In the genomic region with DNA sequence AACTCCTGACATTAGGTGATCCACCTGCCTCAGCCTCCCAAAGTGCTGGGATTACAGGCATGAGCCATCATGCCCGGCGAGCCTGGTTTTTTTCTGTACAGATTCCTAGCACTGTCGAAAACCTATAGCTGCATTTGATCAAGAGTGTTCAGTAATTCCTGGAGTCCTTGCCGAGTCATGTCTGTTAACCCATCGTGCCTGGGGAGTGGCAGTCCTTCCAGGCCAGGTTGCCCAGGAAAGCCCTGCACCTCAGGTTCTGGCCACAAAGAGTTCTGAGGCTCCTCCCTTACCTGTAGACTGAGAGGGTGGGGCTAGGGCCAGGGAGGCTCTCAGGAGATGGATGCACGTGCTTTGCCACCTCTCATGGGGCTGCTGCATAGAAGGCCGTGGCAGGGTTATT, we compare ENCODE assay signal across 22 cellular contexts. TPM values are rescaled to one million over a fixed set of nuclear protein-coding genes. Genes with fewer than 3 reads are reported as not detected.
DNase-seq lines count a peak whose midpoint lies in the region; ATAC-seq and TF ChIP-seq lines count a peak whose summit lies in the region.
"Had no signal": no experiment of that assay in that cellular context is flagged by ENCODE, and none has a peak within 500 bp of the region (broad histone marks: within the 10 kb centered on the region; RNA-seq: fewer than 3 reads in every experiment).

No MANE protein-coding gene starts in this region.

- H3K9me3 ChIP-seq in endodermal cell (ENCODE audit: control insufficient read depth, low read length) (no peaks in the 10 kb centered on the region), stomach (no peaks in the 10 kb centered on the region)
- H3K9me3 ChIP-seq: BLaER1 treated with 17β-estradiol and CSF1 and Interleukin-3, amounts not matched to agents 10 nM and 100 nM; Peyer's patch; tibial nerve had no signal

- CTCF ChIA-PET in RWPE1 (lab: Yijun Ruan, JAX), result interaction anchor here (0.6 kb wide), 1 partner anchor 273 kb away, joined by 3 read pairs; no protein-coding TSS in a partner anchor

- H3K36me3 ChIP-seq in endodermal cell (ENCODE audit: control insufficient read depth, insufficient read depth, low read length) (peaks cover 58% of the 10 kb centered on the region), stomach (peaks cover 16 to 62% (median 53%) of the 10 kb centered on the region in 4 donors)

- peaks cover 67% of the 10 kb centered on the region for H3K36me3 Mint-ChIP-seq in endodermal cell (ENCODE audit: low read depth)

- no peak overlapping the region for H3K4me3 ChIP-seq in endodermal cell (ENCODE audit: low read length)
- no peak overlapping the region for H3K4me3 ChIP-seq in stomach
- H3K4me3 ChIP-seq: BLaER1 treated with 17β-estradiol and CSF1 and Interleukin-3, amounts not matched to agents 10 nM and 100 nM; GM12878; Peyer's patch; tibial nerve had no signal

- TF ChIP-seq POLR2A in stomach (IDR thresholded peaks at IDR 0.05), result no peak

- peak overlapping the region; percentile 66 for H3K27ac Mint-ChIP-seq in endodermal cell
- H3K27ac Mint-ChIP-seq: activated CD8-positive, alpha-beta T cell treated with anti-CD3 and anti-CD28 coated beads for 36 hours; activated naive CD4-positive, alpha-beta T cell treated with anti-CD3 and anti-CD28 coated beads, Interleukin-2, amount 50 U/mL, for 24 hours; activated T-helper 2 cell treated with anti-CD3 and anti-CD28 coated beads, Interferon-gamma antibody, Interleukin-2, Interleukin-4, amounts not matched to agents 10 μg/mL and 5 μg/mL and 100 μg/mL, durations not matched to agents 14 hours and 24 hours and 36 hours; memory B cell; T-helper 2 cell treated with Interferon-gamma antibody and Interleukin-4, amounts not matched to agents 5 μg/mL and 100 μg/mL, for 36 hours had no signal

- H3K9ac ChIP-seq in endodermal cell (ENCODE audit: extremely low read depth, low read length, poor library complexity, severe bottlenecking), result no peak overlapping the region
- H3K9ac ChIP-seq: BLaER1 treated with 17β-estradiol and CSF1 and Interleukin-3, amounts not matched to agents 10 nM and 100 nM had no signal

- DNase-seq in RWPE1 (ENCODE audit: low spot score) (no peak), endodermal cell (peak; percentile 57), stomach (peak; percentile 51), left lobe of liver (ENCODE audit: low spot score) (no peak)
- DNase-seq: activated CD8-positive, alpha-beta memory T cell treated with anti-CD3 and anti-CD28 coated beads, Interleukin-2, amount 50 U/mL, for 48 hours; activated CD8-positive, alpha-beta T cell treated with anti-CD3 and anti-CD28 coated beads for 36 hours; hippocampal formation; Kasumi-1; left cardiac atrium; NCI-H1436; NCI-H2107; nephron progenitor cell; Peyer's patch; stimulated activated CD4-positive, alpha-beta T cell treated with anti-CD3 and anti-CD28 coated beads, Interleukin-4, amount 100 ng/mL, for 1 hour had no signal

- H3K9me3 Mint-ChIP-seq in endodermal cell, result no peaks in the 10 kb centered on the region
- H3K9me3 Mint-ChIP-seq: activated CD8-positive, alpha-beta T cell treated with anti-CD3 and anti-CD28 coated beads for 36 hours; activated naive CD4-positive, alpha-beta T cell treated with anti-CD3 and anti-CD28 coated beads, Interleukin-2, amount 50 U/mL, for 24 hours; activated T-helper 2 cell treated with anti-CD3 and anti-CD28 coated beads, Interferon-gamma antibody, Interleukin-2, Interleukin-4, amounts not matched to agents 10 μg/mL and 5 μg/mL and 100 μg/mL, durations not matched to agents 14 hours and 24 hours and 36 hours; memory B cell; nephron progenitor cell; T-helper 2 cell treated with Interferon-gamma antibody and Interleukin-4, amounts not matched to agents 5 μg/mL and 100 μg/mL, for 36 hours had no signal

- POLR2A ChIA-PET in RWPE1 (lab: Yijun Ruan, JAX; ENCODE audit: low non-redundant PET), result no interaction called here

- no peak for TF ChIP-seq EP300 in stomach (IDR thresholded peaks at IDR 0.05)

- 89 to 97% methylated on average over 7 of the region's 7 CpGs for WGBS in endodermal cell (ENCODE audit: insufficient coverage in 1 of 2, insufficient read length in 1 of 2), 2 experiments
- WGBS in stomach, 5 donors, result 63 to 73% (median 71%) methylated on average over 4 to 7 of the region's 7 CpGs

- H3K27me3 ChIP-seq in endodermal cell (ENCODE audit: control insufficient read depth, insufficient read depth, low read length, poor library complexity, severe bottlenecking) (no peaks in the 10 kb centered on the region), stomach (no peaks in the 10 kb centered on the region)
- H3K27me3 ChIP-seq: BLaER1 treated with 17β-estradiol and CSF1 and Interleukin-3, amounts not matched to agents 10 nM and 100 nM; Peyer's patch; tibial nerve had no signal

- no peaks in the 10 kb centered on the region for H3K27me3 Mint-ChIP-seq in endodermal cell (ENCODE audit: insufficient read depth)
- H3K27me3 Mint-ChIP-seq: activated CD8-positive, alpha-beta T cell treated with anti-CD3 and anti-CD28 coated beads for 36 hours; activated naive CD4-positive, alpha-beta T cell treated with anti-CD3 and anti-CD28 coated beads, Interleukin-2, amount 50 U/mL, for 24 hours; memory B cell had no signal

- no peaks in the 10 kb centered on the region for H3K4me1 Mint-ChIP-seq in endodermal cell
- H3K4me1 Mint-ChIP-seq: nephron progenitor cell had no signal

- no peak overlapping the region for H3K4me3 Mint-ChIP-seq in endodermal cell
- H3K4me3 Mint-ChIP-seq: activated CD8-positive, alpha-beta T cell treated with anti-CD3 and anti-CD28 coated beads for 36 hours; activated naive CD4-positive, alpha-beta T cell treated with anti-CD3 and anti-CD28 coated beads, Interleukin-2, amount 50 U/mL, for 24 hours; memory B cell; nephron progenitor cell; T-helper 2 cell treated with Interferon-gamma antibody and Interleukin-4, amounts not matched to agents 5 μg/mL and 100 μg/mL, for 36 hours had no signal

- intact Hi-C loops in stomach (cut with DNase I; ENCODE audit: low total_unique reads), result no loop called here

- H3K4me1 ChIP-seq in endodermal cell (ENCODE audit: control insufficient read depth, insufficient read depth, low read length) (no peaks in the 10 kb centered on the region), stomach (peaks cover 14 to 43% (median 31%) of the 10 kb centered on the region in 4 donors)
- H3K4me1 ChIP-seq: Peyer's patch had no signal

- ATAC-seq in left lobe of liver (no peak), GM21529 (IDR thresholded peaks at IDR 0.05; ENCODE audit: unreplicated experiment) (no peak)
- ATAC-seq: activated CD8-positive, alpha-beta T cell treated with anti-CD3 and anti-CD28 coated beads for 36 hours; GM12878; left cardiac atrium had no signal

- H3K27ac ChIP-seq in RWPE1, result peak overlapping the region; percentile 11; the same call in 1 of the 2 replicates
- H3K27ac ChIP-seq in endodermal cell (ENCODE audit: low read depth, low read length), result no peak overlapping the region
- no peak overlapping the region for H3K27ac ChIP-seq in stomach
- H3K27ac ChIP-seq: BLaER1 treated with 17β-estradiol and CSF1 and Interleukin-3, amounts not matched to agents 10 nM and 100 nM; Peyer's patch; tibial nerve had no signal

- TF ChIP-seq CTCF in RWPE1 (conservative IDR thresholded peaks at IDR 0.05; ENCODE audit: low read depth) (no peak), endodermal cell (conservative IDR thresholded peaks at IDR 0.05) (no peak), stomach (IDR thresholded peaks at IDR 0.05) (no peak)

RNA-seq across cellular contexts. Expression of a gene that starts 17.0 kb away (rescaled TPM):
- 10 to 100 TPM; 16.4 to 19.9 TPM for total RNA-seq in endodermal cell
- 11.6 TPM for polyA plus RNA-seq in endodermal cell (2013, experiment 1 of 2)
- polyA plus RNA-seq in endodermal cell (2013, experiment 2 of 2), result 11.3 TPM
- total RNA-seq in stomach, result 10 to 100 TPM in 4 of 5 donors, 1 to 10 TPM in 1; 8.1 to 75.3 (median 41.1) TPM
- 10 to 100 TPM; 23.8 to 42.4 (median 35.1) TPM for polyA plus RNA-seq in stomach
- 10.0 TPM for total RNA-seq in left lobe of liver

RNA-seq across cellular contexts. Expression of a gene that starts 19.7 kb away (rescaled TPM):
- total RNA-seq in endodermal cell (under 1 TPM; 0.46 to 0.84 TPM), stomach (not detected), left lobe of liver (0.45 TPM)
- 0.53 TPM for polyA plus RNA-seq in endodermal cell (2013, experiment 1 of 2)
- polyA plus RNA-seq in endodermal cell (2013, experiment 2 of 2), result 0.41 TPM
- under 1 TPM in 2 of 3 donors, not detected in 1; 0.25 to 0.48 TPM for polyA plus RNA-seq in stomach

RNA-seq across cellular contexts. Expression of a gene that starts 29.2 kb away (rescaled TPM):
- 10 to 100 TPM; 30.3 to 61.4 TPM for total RNA-seq in endodermal cell
- 17.6 TPM for polyA plus RNA-seq in endodermal cell (2013, experiment 1 of 2)
- polyA plus RNA-seq in endodermal cell (2013, experiment 2 of 2), result 20.9 TPM
- 100 to 1,000 TPM in 1 of 5 donors, 10 to 100 TPM in 2, 1 to 10 TPM in 1, not detected in 1; 4.0 to 101 (median 24.2) TPM for total RNA-seq in stomach
- 10 to 100 TPM; 36.4 to 42.7 (median 39.0) TPM for polyA plus RNA-seq in stomach
- 99.1 TPM for total RNA-seq in left lobe of liver

RNA-seq across cellular contexts. Expression of a gene that starts 45.3 kb away (rescaled TPM):
- 10 to 100 TPM; 74.6 to 79.4 TPM for total RNA-seq in endodermal cell
- 89.9 TPM for polyA plus RNA-seq in endodermal cell (2013, experiment 1 of 2)
- polyA plus RNA-seq in endodermal cell (2013, experiment 2 of 2), result 90.0 TPM
- total RNA-seq in stomach, result 10 to 100 TPM; 23.1 to 94.2 (median 42.0) TPM
- polyA plus RNA-seq in stomach, result 10 to 100 TPM; 46.1 to 58.0 (median 55.2) TPM
- total RNA-seq in left lobe of liver, result 16.5 TPM

RNA-seq across cellular contexts. Expression of a gene that starts 53.0 kb away (rescaled TPM):
- total RNA-seq in endodermal cell, result 10 to 100 TPM; 39.9 to 41.2 TPM
- polyA plus RNA-seq in endodermal cell (2013, experiment 1 of 2), result 39.4 TPM
- polyA plus RNA-seq in endodermal cell (2013, experiment 2 of 2), result 35.8 TPM
- 10 to 100 TPM; 35.0 to 77.9 (median 51.1) TPM for total RNA-seq in stomach
- 10 to 100 TPM; 20.6 to 36.0 (median 22.3) TPM for polyA plus RNA-seq in stomach
- 18.1 TPM for total RNA-seq in left lobe of liver

Comparison
In these comparisons a context has a peak if more than half of its experiments do, and no peak if none do; other contexts are left out.
1. DNase-seq: peak in endodermal cell (single experiment) and stomach (single experiment); none in RWPE1 (single experiment) and left lobe of liver (single experiment).